1 cellular context compared by ENCODE assay signal in genomic region chr3:50536471-50537180, GRCh38.
A peak's percentile ranks its signal among the peaks of the same experiment; 100 is the strongest.
TF ChIP-seq lines count a peak whose summit lies in the region.

No MANE protein-coding gene starts in this region.

TF ChIP-seq in HepG2, 621 proteins besides CTCF, POLR2A, EP300 and RAD21:
- TF ChIP-seq GPBP1L1 (CRISPR knock-in tag; IDR thresholded peaks at IDR 0.05), result no peak
- TF ChIP-seq ZNF616 (CRISPR knock-in tag; IDR thresholded peaks at IDR 0.05; ENCODE audit: low read depth), result no peak
- no peak for TF ChIP-seq RORA (CRISPR knock-in tag; IDR thresholded peaks at IDR 0.05)
- no peak for TF ChIP-seq SRSF1 (optimal IDR thresholded peaks at IDR 0.05; ENCODE audit: low read depth, low read length)
- no peak for TF ChIP-seq FOXK1 (CRISPR knock-in tag; IDR thresholded peaks at IDR 0.05; ENCODE audit: borderline replicate concordance, low read depth)
- TF ChIP-seq ZNF225 (CRISPR knock-in tag; IDR thresholded peaks at IDR 0.05), result no peak
- no peak for TF ChIP-seq HOXD1 (CRISPR knock-in tag; IDR thresholded peaks at IDR 0.05)
- peak; percentile 40; the same call in 1 of the 2 replicates for TF ChIP-seq CREB1 (IDR thresholded peaks at IDR 0.05)
- no peak for TF ChIP-seq CREB1 (CRISPR knock-in tag; IDR thresholded peaks at IDR 0.05)
- no peak for TF ChIP-seq RFX1 (IDR thresholded peaks at IDR 0.05)
- TF ChIP-seq ZNF766 (CRISPR knock-in tag; IDR thresholded peaks at IDR 0.05; ENCODE audit: borderline replicate concordance), result no peak
- peak; percentile 61 for TF ChIP-seq MNT (IDR thresholded peaks at IDR 0.05)
- TF ChIP-seq MTA1 (CRISPR knock-in tag; IDR thresholded peaks at IDR 0.05; ENCODE audit: borderline replicate concordance), result no peak
- TF ChIP-seq YY1 (IDR thresholded peaks at IDR 0.05; ENCODE audit: insufficient read depth, insufficient replicate concordance, low read depth, low read length), result no peak
- TF ChIP-seq ZNF773 (CRISPR knock-in tag; IDR thresholded peaks at IDR 0.05; ENCODE audit: borderline replicate concordance), result no peak
